8 cellular contexts compared by ENCODE assay signal in the genomic region with DNA sequence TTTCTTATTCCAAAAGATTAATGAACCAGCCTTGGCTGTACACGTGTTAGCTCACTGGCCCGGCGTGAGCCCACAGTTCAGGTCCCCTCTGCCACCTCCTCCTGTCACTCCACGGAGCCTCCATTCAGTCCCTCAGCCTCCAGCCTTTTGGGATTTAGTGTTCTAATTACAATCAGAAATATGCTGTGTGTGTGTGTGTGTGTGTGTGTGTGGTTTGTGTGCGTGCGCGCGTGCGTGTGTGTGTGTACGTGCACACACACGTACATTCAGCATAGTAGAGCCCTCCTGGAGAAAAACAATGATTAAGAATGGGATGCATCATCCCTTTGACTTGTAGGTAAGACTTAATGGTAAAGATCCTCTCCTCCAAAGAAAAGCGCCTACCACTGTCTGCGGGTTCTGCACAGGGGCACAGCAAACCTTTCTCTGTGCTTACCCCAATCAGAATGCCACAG. TPM values are rescaled to one million over a fixed set of nuclear protein-coding genes. Genes with fewer than 3 reads are reported as not detected.
DNase-seq lines count a peak whose midpoint lies in the region; ATAC-seq and TF ChIP-seq lines count a peak whose summit lies in the region.

No MANE protein-coding gene starts in this region.

- CTCF ChIA-PET in CD8-positive, alpha-beta T cell (lab: Charles Lee), result interaction anchor here (1.0 to 1.9 kb wide), 2 partner anchors 8 to 13 kb away, joined by 3 to 5 read pairs; no protein-coding TSS in a partner anchor

- TF ChIP-seq POLR2A in esophagus muscularis mucosa (IDR thresholded peaks at IDR 0.05; ENCODE audit: low read depth), result no peak
- no peak for TF ChIP-seq POLR2A in ovary (IDR thresholded peaks at IDR 0.05)

- no peak overlapping the region for H3K27ac Mint-ChIP-seq in CD8-positive, alpha-beta T cell

- H3K4me3 Mint-ChIP-seq in CD8-positive, alpha-beta T cell, result peak overlapping the region; percentile 49

- TF ChIP-seq EP300 in esophagus muscularis mucosa (IDR thresholded peaks at IDR 0.05) (no peak), ovary (IDR thresholded peaks at IDR 0.05) (no peak)

- H3K4me1 Mint-ChIP-seq in CD8-positive, alpha-beta T cell (ENCODE audit: low read depth), result peaks cover 18% of the 10 kb centered on the region

- intact Hi-C loops in CD8-positive, alpha-beta T cell (cut with DNase I, micrococcal nuclease), result no loop called here
- intact Hi-C loops in esophagus muscularis mucosa (cut with DNase I) (no loop called here), ovary (cut with DNase I) (loop anchor here in 1 of 4 donors (10.0 kb wide), 1 partner anchor 86 kb away; no protein-coding TSS in a partner anchor)

- H3K9me3 Mint-ChIP-seq in CD8-positive, alpha-beta T cell, result peaks cover 1% of the 10 kb centered on the region

- DNase-seq in CD8-positive, alpha-beta T cell, result no peak
- DNase-seq in RPMI7951 (ENCODE audit: low read depth), result peak; percentile 15
- DNase-seq in esophagus muscularis mucosa (ENCODE audit: extremely low spot score), result no peak
- no peak for DNase-seq in ovary

- peaks cover 50% of the 10 kb centered on the region for H3K27me3 Mint-ChIP-seq in CD8-positive, alpha-beta T cell (ENCODE audit: low read depth)

- no peaks in the 10 kb centered on the region for H3K36me3 Mint-ChIP-seq in CD8-positive, alpha-beta T cell

- no peaks in the 10 kb centered on the region for H3K9me3 ChIP-seq in CD8-positive, alpha-beta T cell (ENCODE audit: low read length)
- H3K9me3 ChIP-seq in esophagus muscularis mucosa (no peaks in the 10 kb centered on the region), ovary (no peaks in the 10 kb centered on the region)

- ATAC-seq in CD8-positive, alpha-beta T cell, result no peak
- ATAC-seq in GM21515 (IDR thresholded peaks at IDR 0.05; ENCODE audit: unreplicated experiment), result no peak
- ATAC-seq in HG02938 (IDR thresholded peaks at IDR 0.05; ENCODE audit: unreplicated experiment), result no peak
- no peak for ATAC-seq in HG03196 (IDR thresholded peaks at IDR 0.05; ENCODE audit: unreplicated experiment)
- no peak for ATAC-seq in HG02852 (IDR thresholded peaks at IDR 0.05; ENCODE audit: unreplicated experiment)

- POLR2A ChIA-PET in CD8-positive, alpha-beta T cell (lab: Charles Lee), result no interaction called here

- H3K27me3 ChIP-seq in CD8-positive, alpha-beta T cell (ENCODE audit: insufficient read depth, low read length), result peaks cover 7% of the 10 kb centered on the region
- H3K27me3 ChIP-seq in esophagus muscularis mucosa, result peaks cover 0 to 8% (median 0%) of the 10 kb centered on the region in 4 donors
- H3K27me3 ChIP-seq in ovary, result no peaks in the 10 kb centered on the region

- H3K4me3 ChIP-seq in CD8-positive, alpha-beta T cell (ENCODE audit: low read depth, low read length), result no peak overlapping the region
- H3K4me3 ChIP-seq in esophagus muscularis mucosa (peak overlapping the region; percentile 56 to 65 (median 56)), ovary (peak overlapping the region; percentile 40)

- peaks cover 9% of the 10 kb centered on the region for H3K4me1 ChIP-seq in CD8-positive, alpha-beta T cell (ENCODE audit: insufficient read depth, low read length)
- H3K4me1 ChIP-seq in esophagus muscularis mucosa (peaks cover 11 to 36% (median 27%) of the 10 kb centered on the region in 4 donors), ovary (ENCODE audit: insufficient read depth) (peaks cover 2% of the 10 kb centered on the region)

- H3K36me3 ChIP-seq in CD8-positive, alpha-beta T cell (ENCODE audit: insufficient read depth, low read length), result no peaks in the 10 kb centered on the region
- H3K36me3 ChIP-seq in esophagus muscularis mucosa (no peaks in the 10 kb centered on the region), ovary (no peaks in the 10 kb centered on the region)

- TF ChIP-seq CTCF in CD8-positive, alpha-beta T cell (IDR thresholded peaks at IDR 0.05), result no peak
- no peak for TF ChIP-seq CTCF in esophagus muscularis mucosa (IDR thresholded peaks at IDR 0.05)
- TF ChIP-seq CTCF in ovary (IDR thresholded peaks at IDR 0.05), result no peak

- WGBS in esophagus muscularis mucosa, result 63% methylated on average over 13 of the region's 13 CpGs
- WGBS in ovary, 3 donors, result 33 to 42% (median 40%) methylated on average over 13 of the region's 13 CpGs

- no peak overlapping the region for H3K27ac ChIP-seq in CD8-positive, alpha-beta T cell (ENCODE audit: low read depth, low read length)
- H3K27ac ChIP-seq in esophagus muscularis mucosa (replicated peaks in 1 of 4) (peak overlapping the region in 3 of 4 donors; percentile 46 to 72 (median 56)), ovary (no peak overlapping the region)

RNA-seq across cellular contexts. Expression of a gene that starts 0.8 kb away (rescaled TPM):
- total RNA-seq in CD8-positive, alpha-beta T cell, result not detected
- total RNA-seq in RPMI7951 (2014; rRNA removed; shearing (Covaris generic)), result 23.3 and 30.2 TPM in 2 replicates
- total RNA-seq in esophagus muscularis mucosa (10 to 100 TPM in 1 of 4 donors, 1 to 10 TPM in 3; 2.3 to 14.5 (median 6.0) TPM), ovary (10 to 100 TPM in 1 of 7 donors, 1 to 10 TPM in 4, under 1 TPM in 1, not detected in 1; 0.61 to 10.5 (median 3.5) TPM)
- 1 to 10 TPM in 1 of 2 donors, under 1 TPM in 1; 0.16 to 4.6 TPM for polyA plus RNA-seq in ovary

Comparison
In these comparisons a context has a peak if more than half of its experiments do, and no peak if none do; other contexts are left out.
1. H3K27ac ChIP-seq: peak in esophagus muscularis mucosa (3 of 4); none in CD8-positive, alpha-beta T cell (single experiment) and ovary (0 of 2).